ENCODE assay signal across 10 cellular contexts in genomic region chr13:35349673-35350278, GRCh38.
DNase-seq lines count a peak whose midpoint lies in the region; ATAC-seq and TF ChIP-seq lines count a peak whose summit lies in the region.
"Had no signal": no experiment of that assay in that cellular context is flagged by ENCODE, and none has a peak within 500 bp of the region (broad histone marks: within the 10 kb centered on the region; RNA-seq: fewer than 3 reads in every experiment).

No MANE protein-coding gene starts in this region.

- DNase-seq in WTC11 (ENCODE audit: low spot score) (no peak), neural crest cell (ENCODE audit: low read depth, low spot score) (no peak), KG1 (lab: John Stamatoyannopoulos, UW) (no peak), hippocampal formation (lab: John Stamatoyannopoulos, UW) (no peak)
- DNase-seq in activated effector memory CD4-positive, alpha-beta T cell treated with Interleukin-2 at 50 U/mL for 16 hours = no peak
- DNase-seq: dorsolateral prefrontal cortex, MM.1S had no signal

- no peaks in the 10 kb centered on the region for H3K9me3 Mint-ChIP-seq in WTC11
- no peaks in the 10 kb centered on the region for H3K9me3 Mint-ChIP-seq in neural crest cell
- no peaks in the 10 kb centered on the region for H3K9me3 Mint-ChIP-seq in activated T-helper 17 cell treated with anti-CD3 and anti-CD28 coated beads, Interleukin-2, amount 50 U/mL, for 72 hours

- ATAC-seq in GM18519 (IDR thresholded peaks at IDR 0.05; ENCODE audit: low FRiP score, unreplicated experiment) = peak; percentile 83
- ATAC-seq in HG02943 (IDR thresholded peaks at IDR 0.05; ENCODE audit: low read depth, unreplicated experiment) = peak; percentile 48
- no peak for ATAC-seq in WTC11
- ATAC-seq in activated T-helper 17 cell treated with anti-CD3 and anti-CD28 coated beads, Interleukin-2, amount 50 U/mL, for 72 hours (replicated peaks) = no peak

- H3K27me3 Mint-ChIP-seq in WTC11 (ENCODE audit: low read depth) (no peaks in the 10 kb centered on the region), neural crest cell (ENCODE audit: low read depth) (no peaks in the 10 kb centered on the region)
- no peaks in the 10 kb centered on the region for H3K27me3 Mint-ChIP-seq in activated T-helper 17 cell treated with anti-CD3 and anti-CD28 coated beads, Interleukin-2, amount 50 U/mL, for 72 hours

- no peak overlapping the region for H3K4me3 Mint-ChIP-seq in WTC11
- H3K4me3 Mint-ChIP-seq in neural crest cell = no peak overlapping the region
- H3K4me3 Mint-ChIP-seq in activated T-helper 17 cell treated with anti-CD3 and anti-CD28 coated beads, Interleukin-2, amount 50 U/mL, for 72 hours = no peak overlapping the region

- H3K36me3 Mint-ChIP-seq in WTC11 = no peaks in the 10 kb centered on the region
- no peaks in the 10 kb centered on the region for H3K36me3 Mint-ChIP-seq in neural crest cell (ENCODE audit: low read depth)
- H3K36me3 Mint-ChIP-seq in activated T-helper 17 cell treated with anti-CD3 and anti-CD28 coated beads, Interleukin-2, amount 50 U/mL, for 72 hours (ENCODE audit: low read depth) = no peaks in the 10 kb centered on the region

- CTCF ChIA-PET in WTC11 (lab: Charles Lee) = no interaction called here

- H3K27ac Mint-ChIP-seq in WTC11 (0 out of 2 replicates have a peak overlapping the region, but pooled peaks have one; percentile 39), neural crest cell (ENCODE audit: unreplicated experiment) (peak overlapping the region; percentile 21)
- no peak overlapping the region for H3K27ac Mint-ChIP-seq in activated T-helper 17 cell treated with anti-CD3 and anti-CD28 coated beads, Interleukin-2, amount 50 U/mL, for 72 hours

- POLR2A ChIA-PET in WTC11 (lab: Charles Lee) = no interaction called here

- TF ChIP-seq CTCF in WTC11 (IDR thresholded peaks at IDR 0.05) = no peak
- no peak for TF ChIP-seq CTCF in neural crest cell (conservative IDR thresholded peaks at IDR 0.05)

- H3K4me1 Mint-ChIP-seq in WTC11 = peaks cover 6% of the 10 kb centered on the region
- H3K4me1 Mint-ChIP-seq in neural crest cell = peaks cover 43% of the 10 kb centered on the region
- H3K4me1 Mint-ChIP-seq in activated T-helper 17 cell treated with anti-CD3 and anti-CD28 coated beads, Interleukin-2, amount 50 U/mL, for 72 hours = no peaks in the 10 kb centered on the region

TF ChIP-seq in WTC11, 78 proteins besides CTCF, POLR2A, EP300 and RAD21:
- no peak for TF ChIP-seq PREB (CRISPR knock-in tag; IDR thresholded peaks at IDR 0.05; ENCODE audit: borderline replicate concordance)
- no peak for TF ChIP-seq JAZF1 (CRISPR knock-in tag; IDR thresholded peaks at IDR 0.05)
- no peak for TF ChIP-seq SOX15 (CRISPR knock-in tag; IDR thresholded peaks at IDR 0.05)
- TF ChIP-seq ARID4B (CRISPR knock-in tag; IDR thresholded peaks at IDR 0.05; ENCODE audit: borderline replicate concordance) = no peak
- no peak for TF ChIP-seq NFYB (CRISPR knock-in tag; conservative IDR thresholded peaks at IDR 0.05; ENCODE audit: low read depth)
- no peak for TF ChIP-seq USF1 (CRISPR knock-in tag; IDR thresholded peaks at IDR 0.05)
- no peak for TF ChIP-seq ZNF512 (CRISPR knock-in tag; IDR thresholded peaks at IDR 0.05; ENCODE audit: borderline replicate concordance)
- TF ChIP-seq ATF2 (CRISPR knock-in tag; IDR thresholded peaks at IDR 0.05; ENCODE audit: borderline replicate concordance, low read depth) = no peak
- no peak for TF ChIP-seq RELA (CRISPR knock-in tag; IDR thresholded peaks at IDR 0.05; ENCODE audit: borderline replicate concordance)
- no peak for TF ChIP-seq ZNF232 (CRISPR knock-in tag; IDR thresholded peaks at IDR 0.05)
- TF ChIP-seq NFATC4 (CRISPR knock-in tag; IDR thresholded peaks at IDR 0.05) = no peak
- no peak for TF ChIP-seq GTF2I (CRISPR knock-in tag; conservative IDR thresholded peaks at IDR 0.05)
- TF ChIP-seq ATF3 (CRISPR knock-in tag; conservative IDR thresholded peaks at IDR 0.05) = no peak
- TF ChIP-seq IRF2 (CRISPR knock-in tag; IDR thresholded peaks at IDR 0.05; ENCODE audit: borderline replicate concordance, low read depth) = no peak
- no peak for TF ChIP-seq NR2C2 (CRISPR knock-in tag; IDR thresholded peaks at IDR 0.05)

Comparison
In these comparisons a context has a peak if more than half of its experiments do, and no peak if none do; other contexts are left out.
1. ATAC-seq: peak in GM18519 (single experiment) and HG02943 (single experiment); none in WTC11 (single experiment) and activated T-helper 17 cell treated with anti-CD3 and anti-CD28 coated beads, Interleukin-2, amount 50 U/mL, for 72 hours (single experiment).